1 cellular context compared by ENCODE assay signal in the genomic region with DNA sequence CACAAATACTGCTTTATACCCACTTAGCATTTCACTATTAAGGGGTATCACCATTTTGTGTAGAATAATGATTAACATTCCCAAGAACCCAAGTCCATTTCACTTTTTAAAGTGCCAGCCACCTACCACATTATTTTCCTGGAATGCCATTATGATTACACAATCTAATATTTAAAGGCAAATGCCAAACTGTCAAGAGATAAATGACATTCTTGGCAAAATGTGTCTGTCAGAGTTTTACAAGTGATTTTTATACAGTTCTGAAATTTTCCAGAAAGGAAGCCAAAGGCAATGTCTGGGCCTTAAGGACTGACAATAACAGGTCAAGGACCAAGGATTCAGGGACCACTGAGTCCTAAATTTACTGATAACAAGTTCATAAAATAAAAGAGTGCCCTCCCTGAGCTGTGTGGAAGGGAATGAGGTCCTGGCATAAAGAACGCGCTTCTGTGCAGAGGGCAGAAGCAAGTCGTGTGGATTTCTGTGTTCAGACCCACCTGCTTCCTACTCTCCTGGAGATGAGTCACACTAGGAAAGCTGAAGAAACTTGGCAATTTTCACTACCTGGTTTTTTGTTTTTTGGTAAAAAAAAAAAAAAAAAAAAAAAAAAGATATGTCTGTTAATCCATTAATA.
TF ChIP-seq lines count a peak whose summit lies in the region.

No MANE protein-coding gene starts in this region.

TF ChIP-seq in IMR-90, 13 proteins besides CTCF, POLR2A, EP300 and RAD21 (continued from another document):
- TF ChIP-seq USF2 (IDR thresholded peaks at IDR 0.05; ENCODE audit: low read depth, low read length) = no peak
- TF ChIP-seq RCOR1 (IDR thresholded peaks at IDR 0.05; ENCODE audit: insufficient replicate concordance, low read length) = no peak
